In the genomic region with DNA sequence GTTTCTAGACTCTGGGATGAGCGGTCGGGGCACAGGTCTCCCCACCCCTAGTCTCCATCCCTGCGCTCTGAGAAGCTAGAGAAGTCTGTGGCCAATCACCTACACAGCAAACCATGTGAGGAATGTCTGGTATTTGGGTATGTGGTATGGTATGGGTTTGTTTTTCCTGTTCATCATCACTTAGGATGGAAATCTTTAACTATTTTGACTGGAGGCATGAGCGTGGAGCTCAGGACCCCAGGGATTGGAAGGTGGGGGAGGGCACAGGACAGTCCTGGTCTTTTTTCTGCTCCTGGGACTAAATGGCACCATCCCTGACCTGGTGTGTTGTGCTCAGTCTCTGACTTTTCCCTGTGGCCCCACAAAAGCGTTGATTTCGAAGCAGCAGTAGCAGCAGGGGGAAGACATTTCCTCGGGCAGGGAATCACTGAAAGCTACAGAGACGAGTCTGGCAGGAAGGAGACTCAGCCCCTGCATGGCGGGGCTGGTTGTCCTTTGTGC, we compare ENCODE assay signal across 14 cellular contexts.
A peak's percentile ranks its signal among the peaks of the same experiment; 100 is the strongest.
DNase-seq lines count a peak whose midpoint lies in the region; ATAC-seq and TF ChIP-seq lines count a peak whose summit lies in the region.
"Had no signal": no experiment of that assay in that cellular context is flagged by ENCODE, and none has a peak within 500 bp of the region (broad histone marks: within the 10 kb centered on the region; RNA-seq: fewer than 3 reads in every experiment).

No MANE protein-coding gene starts in this region.

- no peak for ATAC-seq in left lung
- ATAC-seq: K562 had no signal

- H3K9me3 Mint-ChIP-seq in activated T-helper 1 cell treated with anti-CD3 and anti-CD28 coated beads, Interleukin-12 subunit alpha, Interleukin-12 subunit beta, Interleukin-2, Interleukin-4 antibody, amounts not matched to agents 30 ng/mL and 10 ng/mL and 1 ng/mL, durations not matched to agents 14 hours and 24 hours and 36 hours: no peaks in the 10 kb centered on the region
- H3K9me3 Mint-ChIP-seq: activated naive CD8-positive, alpha-beta T cell treated with anti-CD3 and anti-CD28 coated beads for 36 hours; CD4-positive, alpha-beta T cell had no signal

- H3K4me1 Mint-ChIP-seq in activated T-helper 1 cell treated with anti-CD3 and anti-CD28 coated beads, Interleukin-12 subunit alpha, Interleukin-12 subunit beta, Interleukin-2, Interleukin-4 antibody, amounts not matched to agents 30 ng/mL and 10 ng/mL and 1 ng/mL, durations not matched to agents 14 hours and 24 hours and 36 hours (ENCODE audit: low read depth): no peaks in the 10 kb centered on the region
- H3K4me1 Mint-ChIP-seq: activated naive CD8-positive, alpha-beta T cell treated with anti-CD3 and anti-CD28 coated beads for 36 hours had no signal

- intact Hi-C loops in activated T-helper 1 cell treated with anti-CD3 and anti-CD28 coated beads, Interleukin-12 subunit alpha, Interleukin-12 subunit beta, Interleukin-2, Interleukin-4 antibody, amounts not matched to agents 30 ng/mL and 10 ng/mL and 1 ng/mL, durations not matched to agents 14 hours and 24 hours and 36 hours (cut with micrococcal nuclease): no loop called here
- intact Hi-C loops in left lung (cut with DNase I): no loop called here

- H3K27me3 Mint-ChIP-seq in activated T-helper 1 cell treated with anti-CD3 and anti-CD28 coated beads, Interleukin-12 subunit alpha, Interleukin-12 subunit beta, Interleukin-2, Interleukin-4 antibody, amounts not matched to agents 30 ng/mL and 10 ng/mL and 1 ng/mL, durations not matched to agents 14 hours and 24 hours and 36 hours (ENCODE audit: insufficient read depth): no peaks in the 10 kb centered on the region

- DNase-seq in AG09309 (ENCODE audit: low read depth): peak; percentile 47
- peak; percentile 17 for DNase-seq in LoVo (ENCODE audit: low spot score)
- peak; percentile 47 to 60 for DNase-seq in dermis microvascular lymphatic vessel endothelial cell (ENCODE audit: low read depth in 2 of 2)
- DNase-seq in SKM-1 treated with dmso at 0.1 percent for 144 hours (lab: John Stamatoyannopoulos, UW; ENCODE audit: unreplicated experiment): no peak
- no peak for DNase-seq in DMS53 treated with DMSO at 0.1 percent for 48 hours (lab: John Stamatoyannopoulos, UW; ENCODE audit: unreplicated experiment)
- DNase-seq in activated T-helper 1 cell treated with anti-CD3 and anti-CD28 coated beads, Interleukin-12 subunit alpha, Interleukin-12 subunit beta, Interleukin-2, Interleukin-4 antibody, amounts not matched to agents 30 ng/mL and 10 ng/mL and 1 ng/mL, durations not matched to agents 14 hours and 24 hours and 36 hours (ENCODE audit: low spot score): no peak
- DNase-seq in left lung: no peak
- DNase-seq: activated CD4-positive, CD25-positive, alpha-beta regulatory T cell; activated naive CD8-positive, alpha-beta T cell treated with anti-CD3 and anti-CD28 coated beads for 36 hours; CD4-positive, alpha-beta T cell; NCI-H774; occipital lobe had no signal

- H3K27ac ChIP-seq in muscle layer of colon (ENCODE audit: low read depth, low read length) (peak overlapping the region; percentile 9), left lung (no peak overlapping the region)

- no peak overlapping the region for H3K4me3 Mint-ChIP-seq in activated T-helper 1 cell treated with anti-CD3 and anti-CD28 coated beads, Interleukin-12 subunit alpha, Interleukin-12 subunit beta, Interleukin-2, Interleukin-4 antibody, amounts not matched to agents 30 ng/mL and 10 ng/mL and 1 ng/mL, durations not matched to agents 14 hours and 24 hours and 36 hours
- H3K4me3 Mint-ChIP-seq: activated naive CD8-positive, alpha-beta T cell treated with anti-CD3 and anti-CD28 coated beads for 36 hours; CD4-positive, alpha-beta T cell had no signal

- H3K4me1 ChIP-seq in muscle layer of colon (ENCODE audit: insufficient read depth, low read length) (peaks cover 34% of the 10 kb centered on the region), left lung (peaks cover 0 to 9% of the 10 kb centered on the region in 2 donors)

- TF ChIP-seq CTCF in AG09309 (IDR thresholded peaks at IDR 0.05; ENCODE audit: control insufficient read depth, insufficient read depth, low read depth, low read length, missing control alignments): no peak
- no peak for TF ChIP-seq CTCF in left lung (IDR thresholded peaks at IDR 0.05)

- H3K9me3 ChIP-seq in muscle layer of colon (ENCODE audit: low read length) (no peaks in the 10 kb centered on the region), left lung (no peaks in the 10 kb centered on the region)

- no peaks in the 10 kb centered on the region for H3K36me3 Mint-ChIP-seq in activated T-helper 1 cell treated with anti-CD3 and anti-CD28 coated beads, Interleukin-12 subunit alpha, Interleukin-12 subunit beta, Interleukin-2, Interleukin-4 antibody, amounts not matched to agents 30 ng/mL and 10 ng/mL and 1 ng/mL, durations not matched to agents 14 hours and 24 hours and 36 hours (ENCODE audit: low read depth)
- H3K36me3 Mint-ChIP-seq: activated naive CD8-positive, alpha-beta T cell treated with anti-CD3 and anti-CD28 coated beads for 36 hours had no signal

- H3K27ac Mint-ChIP-seq in activated T-helper 1 cell treated with anti-CD3 and anti-CD28 coated beads, Interleukin-12 subunit alpha, Interleukin-12 subunit beta, Interleukin-2, Interleukin-4 antibody, amounts not matched to agents 30 ng/mL and 10 ng/mL and 1 ng/mL, durations not matched to agents 14 hours and 24 hours and 36 hours: no peak overlapping the region
- H3K27ac Mint-ChIP-seq: activated naive CD8-positive, alpha-beta T cell treated with anti-CD3 and anti-CD28 coated beads for 36 hours; CD4-positive, alpha-beta T cell had no signal

- H3K27me3 ChIP-seq in muscle layer of colon (ENCODE audit: control insufficient read depth in 1 of 2, insufficient read depth in 2 of 2, low read length in 2 of 2): no peaks in the 10 kb centered on the region
- no peaks in the 10 kb centered on the region for H3K27me3 ChIP-seq in left lung

- peaks cover 12% of the 10 kb centered on the region for H3K36me3 ChIP-seq in muscle layer of colon (ENCODE audit: insufficient read depth, low read length)
- H3K36me3 ChIP-seq in left lung: no peaks in the 10 kb centered on the region

- H3K9ac ChIP-seq in muscle layer of colon (ENCODE audit: low read length): no peak overlapping the region

- H3K4me3 ChIP-seq in AG09309 (ENCODE audit: control insufficient read depth, low read depth, low read length) (no peak overlapping the region), muscle layer of colon (ENCODE audit: low read depth in 1 of 2, low read length in 2 of 2) (no peak overlapping the region), left lung (no peak overlapping the region)
- H3K4me3 ChIP-seq: K562 had no signal

Comparison
In these comparisons a context has a peak if more than half of its experiments do, and no peak if none do; other contexts are left out.
1. DNase-seq: peak in AG09309 (single experiment), LoVo (single experiment) and dermis microvascular lymphatic vessel endothelial cell (2 of 2); none in SKM-1 treated with dmso at 0.1 percent for 144 hours (single experiment), DMS53 treated with DMSO at 0.1 percent for 48 hours (single experiment), activated T-helper 1 cell treated with anti-CD3 and anti-CD28 coated beads, Interleukin-12 subunit alpha, Interleukin-12 subunit beta, Interleukin-2, Interleukin-4 antibody, amounts not matched to agents 30 ng/mL and 10 ng/mL and 1 ng/mL, durations not matched to agents 14 hours and 24 hours and 36 hours (single experiment) and left lung (0 of 2).